In genomic region chr17:8630227-8630801, GRCh38 we compare ENCODE assay signal across 8 cellular contexts. TPM values are rescaled to one million over a fixed set of nuclear protein-coding genes. Genes with fewer than 3 reads are reported as not detected.
DNase-seq lines count a peak whose midpoint lies in the region; ATAC-seq and TF ChIP-seq lines count a peak whose summit lies in the region.

Gene MYH10, minus strand, starts transcription at chr17:8630725. Its CDS starts 7,479 bp downstream, at chr17:8623246.

- in situ Hi-C loops in transverse colon (cut with MboI; ENCODE audit: low pct_ligation_motif_present in 1 of 4, low pct_unique_long_range_greater_than_20kb in 1 of 4, low sequenced_read_pairs in 3 of 4): no loop called here

- H3K27me3 Mint-ChIP-seq in memory B cell: peaks cover 28% of the 10 kb centered on the region

- no peaks in the 10 kb centered on the region for H3K9me3 ChIP-seq in transverse colon

- H4K20me1 ChIP-seq in KMS-11 (ENCODE audit: insufficient read depth): no peaks in the 10 kb centered on the region

- TF ChIP-seq POLR2A in transverse colon (IDR thresholded peaks at IDR 0.05): no peak

- H3K4me1 ChIP-seq in KMS-11 (ENCODE audit: low read depth, poor library complexity, severe bottlenecking) (no peaks in the 10 kb centered on the region), transverse colon (peaks cover 0 to 23% (median 12%) of the 10 kb centered on the region in 4 donors)

- 0 to 10% methylated on average over 2 to 19 of the region's 33 CpGs for WGBS in transverse colon (ENCODE audit: low coverage in 1 of 2), 2 donors

- TF ChIP-seq CTCF in AG09319 (IDR thresholded peaks at IDR 0.05; ENCODE audit: low read depth, low read length) (peak; percentile 11), KMS-11 (conservative IDR thresholded peaks at IDR 0.05; ENCODE audit: low read depth, low read length) (no peak), transverse colon (IDR thresholded peaks at IDR 0.05) (no peak)

- H3K9me3 Mint-ChIP-seq in memory B cell: no peaks in the 10 kb centered on the region

- H3K79me2 ChIP-seq in KMS-11 (ENCODE audit: insufficient read depth, low read depth): no peaks in the 10 kb centered on the region

- H3K36me3 Mint-ChIP-seq in memory B cell: no peaks in the 10 kb centered on the region

- H3K4me3 Mint-ChIP-seq in memory B cell: peak within 1 kb of the TSS; percentile 92

- H3K27ac ChIP-seq in KMS-11: no peak within 1 kb of the TSS; the same call in 1 of the 2 replicates
- H3K27ac ChIP-seq in cingulate gyrus (ENCODE audit: low read depth, low read length): peak within 1 kb of the TSS; percentile 65
- H3K27ac ChIP-seq in transverse colon: peak within 1 kb of the TSS; percentile 52 to 82 (median 78)

- intact Hi-C loops in transverse colon (cut with DNase I; ENCODE audit: low total_unique reads): no loop called here

- H3K4me2 ChIP-seq in KMS-11: peak within 1 kb of the TSS; percentile 21; the same call in 1 of the 2 replicates

- no peak for ATAC-seq in memory B cell (ENCODE audit: low read depth)
- ATAC-seq in HG03025 (IDR thresholded peaks at IDR 0.05; ENCODE audit: low FRiP score, unreplicated experiment): no peak

- H3K36me3 ChIP-seq in KMS-11 (ENCODE audit: insufficient read depth) (no peaks in the 10 kb centered on the region), transverse colon (no peaks in the 10 kb centered on the region)

- DNase-seq in AG09319 (ENCODE audit: extremely low read depth, low read depth) (no peak), memory B cell (ENCODE audit: low spot score in 2 of 2) (peak in 1 of 2 donors; percentile 15), transverse colon (peak; percentile 15), kidney glomerular epithelial cell (lab: John Stamatoyannopoulos, UW) (no peak)
- no peak for DNase-seq in activated CD4-positive, alpha-beta T cell treated with anti-CD3 and anti-CD28 coated beads for 1 hour

- peaks cover 11% of the 10 kb centered on the region for H3K4me1 Mint-ChIP-seq in memory B cell

- peak within 1 kb of the TSS; percentile 49; the same call in 1 of the 2 replicates for H3K9ac ChIP-seq in KMS-11

- H3K27me3 ChIP-seq in KMS-11 (ENCODE audit: insufficient read depth, low read depth): no peaks in the 10 kb centered on the region
- H3K27me3 ChIP-seq in transverse colon: peaks cover 59% of the 10 kb centered on the region

- H3K4me3 ChIP-seq in KMS-11 (IDR thresholded peaks at IDR 0.05; ENCODE audit: insufficient read depth, low read depth, low read length) (no peak within 1 kb of the TSS), transverse colon (peak within 1 kb of the TSS; percentile 53 to 82 (median 70))

- no peak for TF ChIP-seq EP300 in transverse colon (IDR thresholded peaks at IDR 0.05; ENCODE audit: low read depth)

- H3K27ac Mint-ChIP-seq in memory B cell: peak within 1 kb of the TSS; percentile 47

- peak within 1 kb of the TSS; percentile 64; the same call in 1 of the 2 replicates for H2AFZ ChIP-seq in KMS-11 (ENCODE audit: low read depth)

RNA-seq across cellular contexts. Expression of gene MYH10, which starts in this region (rescaled TPM):
- total RNA-seq in transverse colon: 10 to 100 TPM in 1 of 4 donors, 1 to 10 TPM in 3; 3.7 to 71.2 (median 8.3) TPM
